In the genomic region with DNA sequence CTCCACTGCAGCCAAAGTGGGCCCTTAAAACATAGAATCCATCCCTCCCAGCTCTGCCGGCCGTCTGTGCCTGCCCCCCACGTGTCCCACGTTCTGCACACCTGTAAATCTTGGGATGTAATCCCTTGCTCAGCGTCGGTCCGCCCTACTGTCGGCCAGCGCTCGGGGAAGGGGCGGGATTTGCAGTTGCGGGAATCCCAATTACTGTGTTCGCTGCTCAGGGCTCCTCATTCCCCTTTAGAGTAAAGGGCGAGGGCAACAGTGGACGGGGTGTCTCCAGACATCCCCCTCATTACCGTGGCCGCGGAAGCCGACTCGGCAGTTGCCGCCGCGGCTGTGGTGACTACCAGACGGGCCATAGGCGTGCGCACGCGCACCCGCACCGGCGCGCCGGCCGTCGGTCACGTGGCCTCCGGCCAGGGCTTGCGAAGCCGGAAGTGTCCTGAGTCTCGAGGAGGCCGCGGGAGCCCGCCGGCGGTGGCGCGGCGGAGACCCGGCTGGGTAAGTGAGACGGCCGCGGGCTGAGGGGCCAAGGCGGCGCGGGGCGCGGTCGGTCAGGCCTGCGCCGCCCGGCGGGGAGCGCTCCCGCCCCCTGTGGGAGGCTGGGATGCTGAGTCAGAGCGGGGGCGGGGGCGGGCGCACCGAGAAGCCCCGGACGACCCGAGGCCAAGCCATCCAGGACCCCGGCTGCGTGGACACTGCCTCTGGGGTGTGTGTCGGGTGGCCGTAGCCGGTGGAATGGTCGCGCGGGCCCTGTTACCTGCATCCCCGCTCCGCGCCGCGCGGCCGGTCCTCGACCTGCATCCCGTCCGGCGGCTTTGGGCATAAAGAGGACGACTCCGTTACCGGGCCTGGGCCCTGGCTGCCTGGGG, we compare ENCODE assay signal across 8 cellular contexts. TPM values are rescaled to one million over a fixed set of nuclear protein-coding genes. Genes with fewer than 3 reads are reported as not detected.
A peak's percentile ranks its signal among the peaks of the same experiment; 100 is the strongest.
DNase-seq lines count a peak whose midpoint lies in the region; ATAC-seq, FAIRE-seq and TF ChIP-seq lines count a peak whose summit lies in the region.

A gene (plus strand): TSS at position 434 of the 872 bp plus-strand sequence. CDS start 3,751 bp downstream, outside the sequence.

- H3K4me3 ChIP-seq in esophagus muscularis mucosa: peak within 1 kb of the TSS; percentile 89 to 98 (median 94)

- WGBS in esophagus muscularis mucosa: 0% methylated on average over 34 of the region's 94 CpGs

- H3K4me1 ChIP-seq in esophagus muscularis mucosa: peaks cover 13 to 40% (median 35%) of the 10 kb centered on the region in 4 donors

- H3K4me1 Mint-ChIP-seq in activated T-cell treated with anti-CD3 and anti-CD28 coated beads, Interleukin-2, amount 50 U/mL, for 4 hours (ENCODE audit: low read depth): peaks cover 49% of the 10 kb centered on the region
- peaks cover 44% of the 10 kb centered on the region for H3K4me1 Mint-ChIP-seq in stimulated activated effector memory CD8-positive, alpha-beta T cell treated with anti-CD3 and anti-CD28 coated beads, Interleukin-12 subunit alpha, Interleukin-12 subunit beta, amount 100 ng/mL, for 72 hours

- no peaks in the 10 kb centered on the region for H3K27me3 ChIP-seq in esophagus muscularis mucosa

- intact Hi-C loops in esophagus muscularis mucosa (cut with DNase I): loop anchor here (5.0 kb wide), 2 partner anchors 45 to 245 kb away; no protein-coding TSS in a partner anchor

- no peaks in the 10 kb centered on the region for H3K27me3 Mint-ChIP-seq in activated T-cell treated with anti-CD3 and anti-CD28 coated beads, Interleukin-2, amount 50 U/mL, for 4 hours (ENCODE audit: low read depth)

- peak; percentile 43 for DNase-seq in D721Med (ENCODE audit: insufficient read length, low spot score)
- peak; percentile 84 for DNase-seq in HT1080 (ENCODE audit: low read depth)
- peak; percentile 92 for DNase-seq in OCI-M1 (lab: John Stamatoyannopoulos, UW)
- DNase-seq in activated T-cell treated with anti-CD3 and anti-CD28 coated beads, Interleukin-2, amount 50 U/mL, for 4 hours: peak; percentile 47
- DNase-seq in esophagus muscularis mucosa (ENCODE audit: extremely low spot score): peak; percentile 97
- DNase-seq in myocyte (ENCODE audit: low read depth): peak; percentile 92
- peak; percentile 77 to 93 for DNase-seq in stimulated activated effector memory CD8-positive, alpha-beta T cell treated with anti-CD3 and anti-CD28 coated beads, Interleukin-12 subunit alpha, Interleukin-12 subunit beta, amount 100 ng/mL, for 72 hours (ENCODE audit: low spot score in 2 of 2)

- peaks cover 8% of the 10 kb centered on the region for H3K36me3 Mint-ChIP-seq in activated T-cell treated with anti-CD3 and anti-CD28 coated beads, Interleukin-2, amount 50 U/mL, for 4 hours (ENCODE audit: insufficient read depth)
- peaks cover 59% of the 10 kb centered on the region for H3K36me3 Mint-ChIP-seq in stimulated activated effector memory CD8-positive, alpha-beta T cell treated with anti-CD3 and anti-CD28 coated beads, Interleukin-12 subunit alpha, Interleukin-12 subunit beta, amount 100 ng/mL, for 72 hours

- H3K9me3 Mint-ChIP-seq in activated T-cell treated with anti-CD3 and anti-CD28 coated beads, Interleukin-2, amount 50 U/mL, for 4 hours: no peaks in the 10 kb centered on the region
- H3K9me3 Mint-ChIP-seq in stimulated activated effector memory CD8-positive, alpha-beta T cell treated with anti-CD3 and anti-CD28 coated beads, Interleukin-12 subunit alpha, Interleukin-12 subunit beta, amount 100 ng/mL, for 72 hours: no peaks in the 10 kb centered on the region

- FAIRE-seq in D721Med (lab: Jason Lieb, UNC): no peak

- peaks cover under 1 to 23% (median 14%) of the 10 kb centered on the region in 4 donors for H3K36me3 ChIP-seq in esophagus muscularis mucosa

- peak; percentile 83 for ATAC-seq in GM21367 (IDR thresholded peaks at IDR 0.05; ENCODE audit: unreplicated experiment)
- ATAC-seq in activated T-cell treated with anti-CD3 and anti-CD28 coated beads, Interleukin-2, amount 50 U/mL, for 4 hours: peak; percentile 81 to 85
- peak; percentile 87 for ATAC-seq in stimulated activated effector memory CD8-positive, alpha-beta T cell treated with anti-CD3 and anti-CD28 coated beads, Interleukin-12 subunit alpha, Interleukin-12 subunit beta, amount 100 ng/mL, for 72 hours

- TF ChIP-seq CTCF in D721Med (IDR thresholded peaks at IDR 0.05; ENCODE audit: insufficient read depth, missing control alignments) (no peak), esophagus muscularis mucosa (IDR thresholded peaks at IDR 0.05) (peak in 1 of 3 experiments; percentile 23)

- TF ChIP-seq EP300 in esophagus muscularis mucosa (IDR thresholded peaks at IDR 0.05): no peak

- H3K27ac ChIP-seq in esophagus muscularis mucosa (replicated peaks in 1 of 4): peak within 1 kb of the TSS; percentile 93 to 99 (median 98)

- no peaks in the 10 kb centered on the region for H3K9me3 ChIP-seq in esophagus muscularis mucosa

- peak; percentile 14 for TF ChIP-seq POLR2A in esophagus muscularis mucosa (IDR thresholded peaks at IDR 0.05; ENCODE audit: low read depth)

- H3K27ac Mint-ChIP-seq in stimulated activated effector memory CD8-positive, alpha-beta T cell treated with anti-CD3 and anti-CD28 coated beads, Interleukin-12 subunit alpha, Interleukin-12 subunit beta, amount 100 ng/mL, for 72 hours: peak within 1 kb of the TSS; percentile 96

- peak within 1 kb of the TSS; percentile 92 for H3K4me3 Mint-ChIP-seq in activated T-cell treated with anti-CD3 and anti-CD28 coated beads, Interleukin-2, amount 50 U/mL, for 4 hours
- peak within 1 kb of the TSS; percentile 88 for H3K4me3 Mint-ChIP-seq in stimulated activated effector memory CD8-positive, alpha-beta T cell treated with anti-CD3 and anti-CD28 coated beads, Interleukin-12 subunit alpha, Interleukin-12 subunit beta, amount 100 ng/mL, for 72 hours

RNA-seq across cellular contexts. Expression of the gene that starts here (rescaled TPM):
- 23.1 and 24.5 TPM in 2 replicates for total RNA-seq in HT1080 (2014; rRNA removed; shearing (Covaris generic))
- 23.7 and 26.1 TPM in 2 replicates for polyA plus RNA-seq in HT1080 (2015; cell fraction: cytosol; rRNA removed)
- 48.3 and 60.4 TPM in 2 replicates for polyA plus RNA-seq in HT1080 (2015; cell fraction: nucleus; rRNA removed)
- total RNA-seq in activated T-cell treated with anti-CD3 and anti-CD28 coated beads, Interleukin-2, amount 50 U/mL, for 4 hours: 10 to 100 TPM; 15.1 to 20.5 (median 15.4) TPM
- 10 to 100 TPM; 21.2 to 24.1 (median 22.6) TPM for total RNA-seq in esophagus muscularis mucosa
- total RNA-seq in myocyte: 40.1 and 40.7 TPM in 2 replicates
- 9.2 TPM for polyA plus RNA-seq in myocyte (2012)

Comparison
In these comparisons a context has a peak if more than half of its experiments do, and no peak if none do; other contexts are left out.
1. Peak in every context shown above with its lines: DNase-seq, ATAC-seq, H3K4me3 ChIP-seq and H3K27ac ChIP-seq.
2. DNase-seq: peak in every context shown above with its lines; median percentile 97 in esophagus muscularis mucosa; 92 in OCI-M1; 92 in myocyte; 85 in stimulated activated effector memory CD8-positive, alpha-beta T cell treated with anti-CD3 and anti-CD28 coated beads, Interleukin-12 subunit alpha, Interleukin-12 subunit beta, amount 100 ng/mL, for 72 hours; 84 in HT1080; 47 in activated T-cell treated with anti-CD3 and anti-CD28 coated beads, Interleukin-2, amount 50 U/mL, for 4 hours; 43 in D721Med.